1 cellular context compared by ENCODE assay signal in genomic region chr11:22680628-22681027, GRCh38.
TF ChIP-seq lines count a peak whose summit lies in the region.

No MANE protein-coding gene starts in this region.

TF ChIP-seq in HepG2, 621 proteins besides CTCF, POLR2A, EP300 and RAD21 (continued from another document):
- peak; percentile 83; the same call in 1 of the 2 replicates for TF ChIP-seq ZNF646 (CRISPR knock-in tag; IDR thresholded peaks at IDR 0.05)
- no peak for TF ChIP-seq THAP8 (CRISPR knock-in tag; IDR thresholded peaks at IDR 0.05; ENCODE audit: borderline replicate concordance)
- TF ChIP-seq ZNF749 (CRISPR knock-in tag; IDR thresholded peaks at IDR 0.05; ENCODE audit: borderline replicate concordance) = no peak
- TF ChIP-seq MLLT10 (CRISPR knock-in tag; IDR thresholded peaks at IDR 0.05) = no peak
- TF ChIP-seq CHCHD3 (CRISPR knock-in tag; IDR thresholded peaks at IDR 0.05) = no peak
- TF ChIP-seq RELA (CRISPR knock-in tag; IDR thresholded peaks at IDR 0.05) = no peak
- TF ChIP-seq SMYD3 (CRISPR knock-in tag; IDR thresholded peaks at IDR 0.05) = no peak
- TF ChIP-seq ZNF562 (CRISPR knock-in tag; IDR thresholded peaks at IDR 0.05; ENCODE audit: borderline replicate concordance) = no peak
- TF ChIP-seq RBFOX2 (IDR thresholded peaks at IDR 0.05; ENCODE audit: low read depth, low read length) = no peak
- no peak for TF ChIP-seq ZSCAN30 (CRISPR knock-in tag; IDR thresholded peaks at IDR 0.05)
- TF ChIP-seq NR2F2 (IDR thresholded peaks at IDR 0.05; ENCODE audit: borderline replicate concordance, low read depth) = no peak
- TF ChIP-seq HMGA1 (CRISPR knock-in tag; conservative IDR thresholded peaks at IDR 0.05) = no peak
- TF ChIP-seq ZNF350 (CRISPR knock-in tag; IDR thresholded peaks at IDR 0.05; ENCODE audit: borderline replicate concordance, low read depth) = no peak
- no peak for TF ChIP-seq ZNF484 (CRISPR knock-in tag; IDR thresholded peaks at IDR 0.05; ENCODE audit: borderline replicate concordance, low read depth)
- no peak for TF ChIP-seq ZZZ3 (CRISPR knock-in tag; IDR thresholded peaks at IDR 0.05; ENCODE audit: borderline replicate concordance)
- TF ChIP-seq JUNB (CRISPR knock-in tag; IDR thresholded peaks at IDR 0.05; ENCODE audit: borderline replicate concordance) = no peak
- no peak for TF ChIP-seq ZNF841 (CRISPR knock-in tag; IDR thresholded peaks at IDR 0.05; ENCODE audit: borderline replicate concordance)
